Comparison of ENCODE assay signal across 11 cellular contexts in the genomic region with DNA sequence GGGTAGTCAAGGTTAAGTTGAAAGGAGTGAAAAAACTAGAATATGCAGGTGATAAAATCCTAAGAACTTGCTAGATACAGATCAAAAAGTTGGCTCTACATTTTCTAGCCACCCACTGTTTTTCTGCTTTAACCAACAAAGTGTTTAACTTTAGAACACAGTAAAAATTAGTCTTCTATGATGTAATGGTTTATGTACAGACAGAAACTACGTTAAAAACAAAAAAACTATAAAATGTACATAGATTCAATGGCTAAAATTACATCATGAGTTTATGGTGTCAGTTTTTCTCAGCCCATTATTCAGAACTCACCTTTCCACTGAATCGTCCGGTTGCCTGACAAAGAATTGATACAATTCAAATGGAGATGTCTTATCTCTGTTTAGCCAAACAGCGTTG. TPM values are rescaled to one million over a fixed set of nuclear protein-coding genes. Genes with fewer than 3 reads are reported as not detected.
DNase-seq lines count a peak whose midpoint lies in the region; ATAC-seq and TF ChIP-seq lines count a peak whose summit lies in the region.
"Had no signal": no experiment of that assay in that cellular context is flagged by ENCODE, and none has a peak within 500 bp of the region (broad histone marks: within the 10 kb centered on the region; RNA-seq: fewer than 3 reads in every experiment).

No MANE protein-coding gene starts in this region.

- peaks cover 12% of the 10 kb centered on the region for H3K4me1 ChIP-seq in RWPE2 (ENCODE audit: insufficient read depth, poor library complexity, severe bottlenecking)

- no peak for DNase-seq in activated CD4-positive, alpha-beta T cell treated with anti-CD3 and anti-CD28 coated beads, Interleukin-2, amount 10 ng/mL, durations not matched to agents 24 days and 14 days
- DNase-seq in activated CD4-positive, alpha-beta T cell treated with anti-CD3 and anti-CD28 coated beads for 1 hour = no peak
- DNase-seq in RWPE2 (ENCODE audit: low spot score) (no peak), epithelial cell of prostate (ENCODE audit: low read depth, low spot score) (no peak), skeletal muscle cell (ENCODE audit: low read depth) (no peak), midbrain (lab: John Stamatoyannopoulos, UW) (no peak), SHP77 treated with DMSO at 0.1 percent for 48 hours (lab: John Stamatoyannopoulos, UW) (no peak)
- DNase-seq: KG1, NCI-H69, psoas muscle had no signal

- ATAC-seq in RWPE2 (ENCODE audit: low read depth) = no peak
- ATAC-seq in GM18502 (IDR thresholded peaks at IDR 0.05; ENCODE audit: poor library complexity, unreplicated experiment) = no peak
- ATAC-seq: psoas muscle had no signal

- peak overlapping the region; percentile 90 for H3K4me3 ChIP-seq in RWPE2 (ENCODE audit: severe bottlenecking)
- H3K4me3 ChIP-seq in skeletal muscle cell (ENCODE audit: low read depth, low read length) = peak overlapping the region; percentile 100

- peak overlapping the region; percentile 93 for H3K27ac Mint-ChIP-seq in activated CD4-positive, alpha-beta T cell treated with anti-CD3 and anti-CD28 coated beads, Interleukin-2, amount 10 ng/mL, durations not matched to agents 24 days and 14 days

- no peaks in the 10 kb centered on the region for H3K9me3 Mint-ChIP-seq in activated CD4-positive, alpha-beta T cell treated with anti-CD3 and anti-CD28 coated beads, Interleukin-2, amount 10 ng/mL, durations not matched to agents 24 days and 14 days

- H3K27ac ChIP-seq in RWPE2 (ENCODE audit: poor library complexity, severe bottlenecking) = peak overlapping the region; percentile 93
- H3K27ac ChIP-seq in epithelial cell of prostate = peak overlapping the region; percentile 98

- no peak for TF ChIP-seq CTCF in RWPE2 (IDR thresholded peaks at IDR 0.05; ENCODE audit: poor library complexity, severe bottlenecking)

- intact Hi-C loops in activated CD4-positive, alpha-beta T cell treated with anti-CD3 and anti-CD28 coated beads, Interleukin-2, amount 10 ng/mL, durations not matched to agents 24 days and 14 days (cut with micrococcal nuclease) = loop anchor here (2.0 kb wide), 2 partner anchors 795 to 1433 kb away; a partner anchor contains a TSS

- H3K27me3 ChIP-seq in RWPE2 (ENCODE audit: insufficient read depth, poor library complexity, severe bottlenecking) = no peaks in the 10 kb centered on the region

- H3K36me3 Mint-ChIP-seq in activated CD4-positive, alpha-beta T cell treated with anti-CD3 and anti-CD28 coated beads, Interleukin-2, amount 10 ng/mL, durations not matched to agents 24 days and 14 days (ENCODE audit: low read depth) = peaks cover 38% of the 10 kb centered on the region

- H3K36me3 ChIP-seq in RWPE2 (ENCODE audit: low read depth) = peaks cover 56% of the 10 kb centered on the region

- H3K4me1 Mint-ChIP-seq in activated CD4-positive, alpha-beta T cell treated with anti-CD3 and anti-CD28 coated beads, Interleukin-2, amount 10 ng/mL, durations not matched to agents 24 days and 14 days = peaks cover 23% of the 10 kb centered on the region

- H3K27me3 Mint-ChIP-seq in activated CD4-positive, alpha-beta T cell treated with anti-CD3 and anti-CD28 coated beads, Interleukin-2, amount 10 ng/mL, durations not matched to agents 24 days and 14 days = no peaks in the 10 kb centered on the region

- H3K9me3 ChIP-seq in RWPE2 (ENCODE audit: severe bottlenecking) = no peaks in the 10 kb centered on the region
- H3K9me3 ChIP-seq: psoas muscle had no signal

- H3K4me3 Mint-ChIP-seq in activated CD4-positive, alpha-beta T cell treated with anti-CD3 and anti-CD28 coated beads, Interleukin-2, amount 10 ng/mL, durations not matched to agents 24 days and 14 days = peak overlapping the region; percentile 93

RNA-seq across cellular contexts. Expression of a gene that starts 2.1 kb away (rescaled TPM):
- total RNA-seq in activated CD4-positive, alpha-beta T cell treated with anti-CD3 and anti-CD28 coated beads, Interleukin-2, amount 10 ng/mL, durations not matched to agents 24 days and 14 days = 30.5 and 33.0 TPM in 2 replicates
